1 cellular context compared by ENCODE assay signal in genomic region chr7:144032985-144033384, GRCh38.
TF ChIP-seq lines count a peak whose summit lies in the region.

No MANE protein-coding gene starts in this region.

TF ChIP-seq in endothelial cell of umbilical vein, 7 proteins besides CTCF, POLR2A, EP300 and RAD21:
- no peak for TF ChIP-seq JUN (IDR thresholded peaks at IDR 0.05; ENCODE audit: borderline replicate concordance, insufficient read depth, insufficient read length, low read depth)
- TF ChIP-seq FOS (IDR thresholded peaks at IDR 0.05; ENCODE audit: borderline replicate concordance, insufficient read depth, low read length): no peak
- TF ChIP-seq EZH2 (IDR thresholded peaks at IDR 0.05; ENCODE audit: borderline replicate concordance, low read depth, low read length, severe bottlenecking): no peak
- TF ChIP-seq POLR2AphosphoS5 (IDR thresholded peaks at IDR 0.05; ENCODE audit: insufficient read depth, low read depth, low read length): no peak
- no peak for TF ChIP-seq MYC (IDR thresholded peaks at IDR 0.05; ENCODE audit: low read depth, low read length)
- TF ChIP-seq MAX (IDR thresholded peaks at IDR 0.05; ENCODE audit: insufficient read depth, insufficient read length): no peak
- no peak for TF ChIP-seq GATA2 (IDR thresholded peaks at IDR 0.05; ENCODE audit: insufficient read depth, insufficient read length, low read depth, low read length)
